Comparison of ENCODE assay signal across 23 cellular contexts in the genomic region with DNA sequence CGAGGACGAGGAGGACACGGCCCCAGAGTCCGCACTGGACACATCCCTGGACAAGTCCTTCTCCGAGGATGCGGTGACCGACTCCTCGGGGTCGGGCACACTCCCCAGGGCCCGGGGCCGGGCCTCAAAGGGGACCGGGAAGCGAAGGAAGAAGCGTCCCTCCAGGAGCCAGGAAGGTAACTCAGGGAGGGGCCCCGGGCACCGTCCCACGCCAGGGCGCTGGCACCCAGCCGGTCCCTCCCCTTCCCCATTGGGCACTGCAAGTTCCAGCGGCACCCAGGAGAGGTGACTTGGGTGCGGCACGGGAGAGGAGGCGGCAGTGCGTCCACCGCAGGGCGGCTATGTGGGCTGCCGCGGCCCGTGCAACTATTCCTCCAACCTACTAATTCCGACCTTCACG.
"Had no signal": no experiment of that assay in that cellular context is flagged by ENCODE, and none has a peak within 500 bp of the region (broad histone marks: within the 10 kb centered on the region; RNA-seq: fewer than 3 reads in every experiment).

No MANE protein-coding gene starts in this region.

- ATAC-seq: T-cell had no signal

- DNase-seq: KBM-7, MG63, NCI-H1092, NCI-H1105 treated with DMSO at 0.1 percent for 48 hours, NCI-H1417 treated with DMSO at 0.1 percent for 48 hours, NCI-H146, NCI-H1694 treated with DMSO at 0.1 percent for 48 hours, NCI-H1930, NCI-H2081, NCI-H2107, NCI-H2171, NCI-H226, NCI-H446, NCI-H510A, NCI-H524 treated with DMSO at 0.1 percent for 48 hours, NCI-H69, NCI-H774, RPMI8226, SHP77, SK-N-SH, SW 1271, T-cell had no signal

- H3K4me2 ChIP-seq: SK-N-SH had no signal

- H3K9me3 ChIP-seq: MG63, SK-N-SH had no signal

- H3K27me3 ChIP-seq: MG63 had no signal

- H3K9ac ChIP-seq: SK-N-SH had no signal

- H3K27ac ChIP-seq: HL-60 had no signal

- H3K4me3 ChIP-seq: MG63 had no signal

- H3K9me2 ChIP-seq: SK-N-SH had no signal
